9 cellular contexts compared by ENCODE assay signal in the genomic region with DNA sequence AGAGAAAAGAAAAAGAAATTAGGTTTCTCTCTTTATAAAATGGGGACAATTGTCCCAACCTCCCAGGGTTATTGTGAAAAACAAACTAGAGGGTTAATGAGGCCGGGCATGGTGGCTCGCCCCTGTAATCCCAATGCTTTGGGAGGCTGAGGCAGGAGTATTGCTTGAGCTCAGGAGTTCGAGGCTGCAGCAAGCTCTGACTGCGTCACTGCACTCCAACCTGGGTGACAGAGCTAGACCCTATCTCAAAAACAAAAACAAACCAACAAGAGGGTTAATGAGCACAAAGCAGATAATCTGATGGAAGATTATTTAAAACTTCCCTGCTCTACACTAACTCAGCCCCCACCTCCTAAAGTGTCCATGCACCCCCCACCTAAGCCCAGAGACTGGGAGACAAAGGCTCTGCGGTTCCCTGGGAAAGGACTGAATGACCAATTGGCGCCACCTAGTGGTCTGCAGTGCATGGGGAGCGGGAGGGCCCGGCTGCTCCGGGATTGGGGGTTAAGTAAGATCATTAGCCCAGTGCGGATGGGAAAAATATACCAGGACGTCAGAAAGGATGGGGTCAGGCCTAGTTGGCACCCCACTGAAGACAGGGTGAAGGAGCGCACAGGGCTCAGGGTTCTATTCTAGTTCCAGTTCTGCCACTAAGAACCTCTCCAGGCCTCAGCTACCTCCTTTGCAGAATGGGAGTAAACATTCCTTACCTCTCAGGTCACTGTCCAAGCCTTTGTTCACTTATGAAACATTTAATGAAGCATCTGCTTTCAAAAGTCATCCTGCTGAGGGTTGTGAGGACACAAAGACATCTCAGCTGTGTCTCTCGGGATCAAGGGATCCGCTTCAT. TPM values are rescaled to one million over a fixed set of nuclear protein-coding genes. Genes with fewer than 3 reads are reported as not detected.
DNase-seq lines count a peak whose midpoint lies in the region; ATAC-seq and TF ChIP-seq lines count a peak whose summit lies in the region.
"Had no signal": no experiment of that assay in that cellular context is flagged by ENCODE, and none has a peak within 500 bp of the region (broad histone marks: within the 10 kb centered on the region; RNA-seq: fewer than 3 reads in every experiment).

No MANE protein-coding gene starts in this region.

- H3K27me3 ChIP-seq in BLaER1 treated with 17β-estradiol and CSF1 and Interleukin-3, amounts not matched to agents 10 nM and 100 nM = no peaks in the 10 kb centered on the region
- no peaks in the 10 kb centered on the region for H3K27me3 ChIP-seq in lung (ENCODE audit: control insufficient read depth, insufficient read depth)

- WGBS in lung, 2 donors = 35 to 37% methylated on average over 14 of the region's 14 CpGs

- no peak overlapping the region; the same call in 1 of the 2 replicates for H3K27ac Mint-ChIP-seq in HFFc6

- no peaks in the 10 kb centered on the region for H3K36me3 Mint-ChIP-seq in HFFc6 (ENCODE audit: low read depth)

- H3K9me3 ChIP-seq in BLaER1 treated with 17β-estradiol and CSF1 and Interleukin-3, amounts not matched to agents 10 nM and 100 nM (replicated peaks in 1 of 11) = no peaks in the 10 kb centered on the region
- H3K9me3 ChIP-seq in lung (ENCODE audit: control insufficient read depth in 2 of 2, insufficient read depth in 1 of 2, low read length in 1 of 2) = no peaks in the 10 kb centered on the region

- H3K9me3 Mint-ChIP-seq in HFFc6 = no peaks in the 10 kb centered on the region
- H3K9me3 Mint-ChIP-seq: IgD-negative memory B cell had no signal

- H3K27ac ChIP-seq in BLaER1 treated with 17β-estradiol and CSF1 and Interleukin-3, amounts not matched to agents 10 nM and 100 nM = no peak overlapping the region
- no peak overlapping the region for H3K27ac ChIP-seq in lung (ENCODE audit: low read depth in 1 of 2, low read length in 1 of 2)

- peaks cover 13 to 56% (median 48%) of the 10 kb centered on the region in 10 experiments; a peak in 19 of 20 replicates for H3K4me1 ChIP-seq in BLaER1 treated with 17β-estradiol and CSF1 and Interleukin-3, amounts not matched to agents 10 nM and 100 nM
- no peaks in the 10 kb centered on the region for H3K4me1 ChIP-seq in lung (ENCODE audit: control insufficient read depth in 2 of 2, insufficient read depth in 2 of 2, low read length in 2 of 2)

- TF ChIP-seq CTCF in HFFc6 (IDR thresholded peaks at IDR 0.05) (peak; percentile 95), lung (IDR thresholded peaks at IDR 0.05; ENCODE audit: control extremely low read depth, extremely low read depth) (peak; percentile 89)

- ATAC-seq in lung (ENCODE audit: insufficient read depth, low FRiP score) (peak; percentile 82), GM19324 (IDR thresholded peaks at IDR 0.05; ENCODE audit: low FRiP score, unreplicated experiment) (no peak)

- no peak overlapping the region for H3K4me3 ChIP-seq in BLaER1 treated with 17β-estradiol and CSF1 and Interleukin-3, amounts not matched to agents 10 nM and 100 nM
- H3K4me3 ChIP-seq in lung = no peak overlapping the region

- H3K9ac ChIP-seq in BLaER1 treated with 17β-estradiol and CSF1 and Interleukin-3, amounts not matched to agents 10 nM and 100 nM = peak overlapping the region in 4 of 11 experiments; percentile 1 to 61 (median 18); a peak in 5 of 22 replicates

- H4K20me1 ChIP-seq in BLaER1 treated with 17β-estradiol and CSF1 and Interleukin-3, amounts not matched to agents 10 nM and 100 nM = no peaks in the 10 kb centered on the region; a peak in 2 of 22 replicates

- H3K4me2 ChIP-seq in BLaER1 treated with 17β-estradiol and CSF1 and Interleukin-3, amounts not matched to agents 10 nM and 100 nM = peak overlapping the region in 10 of 11 experiments; percentile 8 to 81 (median 46); a peak in 16 of 22 replicates

- H3K4me1 Mint-ChIP-seq in HFFc6 (ENCODE audit: low read depth) = peaks cover 9% of the 10 kb centered on the region

- H3K4me3 Mint-ChIP-seq in HFFc6 = no peak overlapping the region

- H3K36me3 ChIP-seq in BLaER1 treated with 17β-estradiol and CSF1 and Interleukin-3, amounts not matched to agents 10 nM and 100 nM = no peaks in the 10 kb centered on the region
- H3K36me3 ChIP-seq in lung (ENCODE audit: control insufficient read depth in 2 of 2, insufficient read depth in 2 of 2, low read length in 2 of 2) = no peaks in the 10 kb centered on the region

- DNase-seq in HFFc6 (peak; percentile 45), NCI-H748 (lab: John Stamatoyannopoulos, UW; ENCODE audit: unreplicated experiment) (peak; percentile 57), lung (ENCODE audit: low spot score) (peak; percentile 84)
- peak; percentile 78 to 85 for DNase-seq in activated CD4-positive, alpha-beta T cell treated with anti-CD3 and anti-CD28 coated beads, Interleukin-2, amount 50 U/mL, for 48 hours
- peak; percentile 60 for DNase-seq in effector CD4-positive, alpha-beta T cell
- DNase-seq in stimulated activated CD8-positive, alpha-beta memory T cell treated with anti-CD3 and anti-CD28 coated beads, Interleukin-12 subunit alpha, Interleukin-12 subunit beta, amount 100 ng/mL, for 1 hour (ENCODE audit: low read depth) = peak; percentile 61

- peaks cover 10% of the 10 kb centered on the region for H3K27me3 Mint-ChIP-seq in HFFc6 (ENCODE audit: insufficient read depth)

RNA-seq across cellular contexts. Expression of a gene that starts 15.6 kb away (rescaled TPM):
- 10 to 100 TPM in 1 of 6 experiments, 1 to 10 TPM in 5; 4.0 to 10.7 (median 8.4) TPM for total RNA-seq in HFFc6 (2021; fragmentation: NEBNext Ultra II Directional; extraction: Animal tissue kit (Norgen Biotek cat#: 25700))
- 1 to 10 TPM; 1.1 to 2.4 TPM for total RNA-seq in lung
- 1 to 10 TPM; 1.1 to 1.4 TPM for polyA plus RNA-seq in lung

RNA-seq across cellular contexts. Expression of a gene that starts 31.8 kb away (rescaled TPM):
- total RNA-seq in HFFc6 (2021; fragmentation: NEBNext Ultra II Directional; extraction: Animal tissue kit (Norgen Biotek cat#: 25700)) = 10 to 100 TPM; 23.0 to 28.3 (median 25.4) TPM
- total RNA-seq in lung = 10 to 100 TPM; 25.6 to 84.1 TPM
- 10 to 100 TPM; 36.9 to 75.3 TPM for polyA plus RNA-seq in lung

RNA-seq across cellular contexts. Expression of a gene that starts 34.5 kb away (rescaled TPM):
- total RNA-seq in HFFc6 (2021; fragmentation: NEBNext Ultra II Directional; extraction: Animal tissue kit (Norgen Biotek cat#: 25700)) = under 1 TPM in 1 of 6 experiments, not detected in 5; 0.14 TPM
- 1 to 10 TPM in 1 of 2 donors, under 1 TPM in 1; 0.68 to 3.9 TPM for total RNA-seq in lung
- 1 to 10 TPM; 2.0 to 2.6 TPM for polyA plus RNA-seq in lung
